Comparison of ENCODE assay signal across 1 cellular context in the genomic region with DNA sequence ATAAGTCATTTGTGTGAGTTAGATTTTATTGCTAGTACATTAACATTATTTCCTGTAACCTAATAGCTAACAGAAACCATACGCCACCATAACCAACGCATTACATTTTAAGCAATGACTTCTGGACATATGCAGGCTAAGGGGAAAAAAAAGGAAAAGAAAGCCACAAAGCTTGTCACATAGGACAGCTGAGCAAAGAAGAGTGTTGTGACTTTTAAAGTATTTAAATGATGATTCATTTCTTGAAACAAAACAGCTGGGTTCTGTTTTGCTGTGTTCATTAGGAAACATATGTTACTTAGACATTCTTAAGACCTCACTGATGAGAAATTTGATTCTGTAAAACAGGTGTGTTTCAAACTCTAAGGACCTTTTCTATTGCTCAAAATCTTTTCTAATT.
TF ChIP-seq lines count a peak whose summit lies in the region.

No MANE protein-coding gene starts in this region.

TF ChIP-seq in GM12878, 131 proteins besides CTCF, POLR2A, EP300 and RAD21 (continued from another document and continues in another):
- TF ChIP-seq, protein P1, sequence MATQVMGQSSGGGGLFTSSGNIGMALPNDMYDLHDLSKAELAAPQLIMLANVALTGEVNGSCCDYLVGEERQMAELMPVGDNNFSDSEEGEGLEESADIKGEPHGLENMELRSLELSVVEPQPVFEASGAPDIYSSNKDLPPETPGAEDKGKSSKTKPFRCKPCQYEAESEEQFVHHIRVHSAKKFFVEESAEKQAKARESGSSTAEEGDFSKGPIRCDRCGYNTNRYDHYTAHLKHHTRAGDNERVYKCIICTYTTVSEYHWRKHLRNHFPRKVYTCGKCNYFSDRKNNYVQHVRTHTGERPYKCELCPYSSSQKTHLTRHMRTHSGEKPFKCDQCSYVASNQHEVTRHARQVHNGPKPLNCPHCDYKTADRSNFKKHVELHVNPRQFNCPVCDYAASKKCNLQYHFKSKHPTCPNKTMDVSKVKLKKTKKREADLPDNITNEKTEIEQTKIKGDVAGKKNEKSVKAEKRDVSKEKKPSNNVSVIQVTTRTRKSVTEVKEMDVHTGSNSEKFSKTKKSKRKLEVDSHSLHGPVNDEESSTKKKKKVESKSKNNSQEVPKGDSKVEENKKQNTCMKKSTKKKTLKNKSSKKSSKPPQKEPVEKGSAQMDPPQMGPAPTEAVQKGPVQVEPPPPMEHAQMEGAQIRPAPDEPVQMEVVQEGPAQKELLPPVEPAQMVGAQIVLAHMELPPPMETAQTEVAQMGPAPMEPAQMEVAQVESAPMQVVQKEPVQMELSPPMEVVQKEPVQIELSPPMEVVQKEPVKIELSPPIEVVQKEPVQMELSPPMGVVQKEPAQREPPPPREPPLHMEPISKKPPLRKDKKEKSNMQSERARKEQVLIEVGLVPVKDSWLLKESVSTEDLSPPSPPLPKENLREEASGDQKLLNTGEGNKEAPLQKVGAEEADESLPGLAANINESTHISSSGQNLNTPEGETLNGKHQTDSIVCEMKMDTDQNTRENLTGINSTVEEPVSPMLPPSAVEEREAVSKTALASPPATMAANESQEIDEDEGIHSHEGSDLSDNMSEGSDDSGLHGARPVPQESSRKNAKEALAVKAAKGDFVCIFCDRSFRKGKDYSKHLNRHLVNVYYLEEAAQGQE (IDR thresholded peaks at IDR 0.05; ENCODE audit: low read depth, low read length), result no peak
- no peak for TF ChIP-seq TARDBP (IDR thresholded peaks at IDR 0.05; ENCODE audit: borderline replicate concordance)
- TF ChIP-seq RELA (IDR thresholded peaks at IDR 0.05; ENCODE audit: borderline replicate concordance, partially characterized antibody), result no peak
- no peak; the same call in 1 of the 2 replicates for TF ChIP-seq DPF2 (IDR thresholded peaks at IDR 0.05)
- TF ChIP-seq MEF2A (IDR thresholded peaks at IDR 0.05; ENCODE audit: insufficient read depth, low read depth, low read length), result no peak
- TF ChIP-seq ZNF384 (IDR thresholded peaks at IDR 0.05; ENCODE audit: borderline replicate concordance, low read depth, low read length), result peak; percentile 65; the same call in 1 of the 2 replicates
- no peak for TF ChIP-seq SRF (IDR thresholded peaks at IDR 0.05; ENCODE audit: low read depth in 2 of 2, low read length in 2 of 2)
- TF ChIP-seq, protein P2, sequence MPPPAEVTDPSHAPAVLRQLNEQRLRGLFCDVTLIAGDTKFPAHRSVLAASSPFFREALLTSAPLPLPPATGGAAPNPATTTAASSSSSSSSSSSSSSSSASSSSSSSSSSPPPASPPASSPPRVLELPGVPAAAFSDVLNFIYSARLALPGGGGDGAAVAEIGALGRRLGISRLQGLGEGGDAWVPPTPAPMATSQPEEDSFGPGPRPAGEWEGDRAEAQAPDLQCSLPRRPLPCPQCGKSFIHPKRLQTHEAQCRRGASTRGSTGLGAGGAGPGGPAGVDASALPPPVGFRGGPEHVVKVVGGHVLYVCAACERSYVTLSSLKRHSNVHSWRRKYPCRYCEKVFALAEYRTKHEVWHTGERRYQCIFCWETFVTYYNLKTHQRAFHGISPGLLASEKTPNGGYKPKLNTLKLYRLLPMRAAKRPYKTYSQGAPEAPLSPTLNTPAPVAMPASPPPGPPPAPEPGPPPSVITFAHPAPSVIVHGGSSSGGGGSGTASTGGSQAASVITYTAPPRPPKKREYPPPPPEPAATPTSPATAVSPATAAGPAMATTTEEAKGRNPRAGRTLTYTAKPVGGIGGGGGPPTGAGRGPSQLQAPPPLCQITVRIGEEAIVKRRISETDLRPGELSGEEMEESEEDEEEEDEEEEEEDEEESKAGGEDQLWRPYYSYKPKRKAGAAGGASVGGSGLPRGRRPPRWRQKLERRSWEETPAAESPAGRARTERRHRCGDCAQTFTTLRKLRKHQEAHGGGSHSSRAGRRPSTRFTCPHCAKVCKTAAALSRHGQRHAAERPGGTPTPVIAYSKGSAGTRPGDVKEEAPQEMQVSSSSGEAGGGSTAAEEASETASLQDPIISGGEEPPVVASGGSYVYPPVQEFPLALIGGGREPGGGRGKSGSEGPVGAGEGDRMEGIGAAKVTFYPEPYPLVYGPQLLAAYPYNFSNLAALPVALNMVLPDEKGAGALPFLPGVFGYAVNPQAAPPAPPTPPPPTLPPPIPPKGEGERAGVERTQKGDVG (CRISPR knock-in tag; IDR thresholded peaks at IDR 0.05), result no peak
- TF ChIP-seq, protein P3, sequence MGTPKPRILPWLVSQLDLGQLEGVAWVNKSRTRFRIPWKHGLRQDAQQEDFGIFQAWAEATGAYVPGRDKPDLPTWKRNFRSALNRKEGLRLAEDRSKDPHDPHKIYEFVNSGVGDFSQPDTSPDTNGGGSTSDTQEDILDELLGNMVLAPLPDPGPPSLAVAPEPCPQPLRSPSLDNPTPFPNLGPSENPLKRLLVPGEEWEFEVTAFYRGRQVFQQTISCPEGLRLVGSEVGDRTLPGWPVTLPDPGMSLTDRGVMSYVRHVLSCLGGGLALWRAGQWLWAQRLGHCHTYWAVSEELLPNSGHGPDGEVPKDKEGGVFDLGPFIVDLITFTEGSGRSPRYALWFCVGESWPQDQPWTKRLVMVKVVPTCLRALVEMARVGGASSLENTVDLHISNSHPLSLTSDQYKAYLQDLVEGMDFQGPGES (IDR thresholded peaks at IDR 0.05), result no peak
- TF ChIP-seq CHD1 (IDR thresholded peaks at IDR 0.05; ENCODE audit: low read depth, low read length), result no peak
- TF ChIP-seq PAX8 (IDR thresholded peaks at IDR 0.05), result no peak
- no peak for TF ChIP-seq HDAC2 (IDR thresholded peaks at IDR 0.05)
- TF ChIP-seq, protein P4, sequence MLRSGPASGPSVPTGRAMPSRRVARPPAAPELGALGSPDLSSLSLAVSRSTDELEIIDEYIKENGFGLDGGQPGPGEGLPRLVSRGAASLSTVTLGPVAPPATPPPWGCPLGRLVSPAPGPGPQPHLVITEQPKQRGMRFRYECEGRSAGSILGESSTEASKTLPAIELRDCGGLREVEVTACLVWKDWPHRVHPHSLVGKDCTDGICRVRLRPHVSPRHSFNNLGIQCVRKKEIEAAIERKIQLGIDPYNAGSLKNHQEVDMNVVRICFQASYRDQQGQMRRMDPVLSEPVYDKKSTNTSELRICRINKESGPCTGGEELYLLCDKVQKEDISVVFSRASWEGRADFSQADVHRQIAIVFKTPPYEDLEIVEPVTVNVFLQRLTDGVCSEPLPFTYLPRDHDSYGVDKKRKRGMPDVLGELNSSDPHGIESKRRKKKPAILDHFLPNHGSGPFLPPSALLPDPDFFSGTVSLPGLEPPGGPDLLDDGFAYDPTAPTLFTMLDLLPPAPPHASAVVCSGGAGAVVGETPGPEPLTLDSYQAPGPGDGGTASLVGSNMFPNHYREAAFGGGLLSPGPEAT (IDR thresholded peaks at IDR 0.05; ENCODE audit: low read depth), result peak; percentile 61; the same call in 1 of the 2 replicates
- TF ChIP-seq WRNIP1 (IDR thresholded peaks at IDR 0.05; ENCODE audit: borderline replicate concordance, low read depth, low read length), result no peak
- no peak for TF ChIP-seq POLR2AphosphoS5 (IDR thresholded peaks at IDR 0.05; ENCODE audit: low read length)
- no peak for TF ChIP-seq KDM1A (IDR thresholded peaks at IDR 0.05; ENCODE audit: borderline replicate concordance)
- no peak for TF ChIP-seq SREBF2 (IDR thresholded peaks at IDR 0.05; ENCODE audit: low read length)
- TF ChIP-seq CBX3 (IDR thresholded peaks at IDR 0.05; ENCODE audit: borderline replicate concordance, low read depth), result no peak
- TF ChIP-seq NR2C2 (IDR thresholded peaks at IDR 0.05; ENCODE audit: borderline replicate concordance, control insufficient read depth, insufficient read length, low read depth), result no peak
- no peak for TF ChIP-seq RB1 (IDR thresholded peaks at IDR 0.05; ENCODE audit: borderline replicate concordance)
- no peak for TF ChIP-seq NFXL1 (IDR thresholded peaks at IDR 0.05; ENCODE audit: borderline replicate concordance)
- TF ChIP-seq EZH2 (IDR thresholded peaks at IDR 0.05; ENCODE audit: borderline replicate concordance, control insufficient read depth, low read depth, low read length), result no peak
- TF ChIP-seq, protein P5, sequence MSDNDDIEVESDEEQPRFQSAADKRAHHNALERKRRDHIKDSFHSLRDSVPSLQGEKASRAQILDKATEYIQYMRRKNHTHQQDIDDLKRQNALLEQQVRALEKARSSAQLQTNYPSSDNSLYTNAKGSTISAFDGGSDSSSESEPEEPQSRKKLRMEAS (IDR thresholded peaks at IDR 0.05; ENCODE audit: low read depth, low read length), result no peak
- TF ChIP-seq KLF5 (IDR thresholded peaks at IDR 0.05; ENCODE audit: partially characterized antibody), result no peak
- TF ChIP-seq TAF1 (IDR thresholded peaks at IDR 0.05; ENCODE audit: borderline replicate concordance, low read depth, low read length), result no peak
- peak; percentile 65 for TF ChIP-seq ATF7 (IDR thresholded peaks at IDR 0.05; ENCODE audit: low read depth)
- TF ChIP-seq CREB1 (IDR thresholded peaks at IDR 0.05; ENCODE audit: low read depth), result peak; percentile 60; the same call in 1 of the 2 replicates
- peak; percentile 79; the same call in 1 of the 2 replicates for TF ChIP-seq TCF3 (IDR thresholded peaks at IDR 0.05; ENCODE audit: borderline replicate concordance, insufficient read depth, low read depth, low read length)
- no peak for TF ChIP-seq MYB (IDR thresholded peaks at IDR 0.05; ENCODE audit: borderline replicate concordance, low read depth, low read length)
- TF ChIP-seq RAD51 (IDR thresholded peaks at IDR 0.05), result 0 out of 2 replicates have a peak, but pooled peaks have one; percentile 24
- TF ChIP-seq GATAD2B (conservative IDR thresholded peaks at IDR 0.05; ENCODE audit: low read depth), result no peak
- TF ChIP-seq RBBP5 (conservative IDR thresholded peaks at IDR 0.05), result no peak
- peak; percentile 90 for TF ChIP-seq RUNX3 (IDR thresholded peaks at IDR 0.05; ENCODE audit: low read length)
- no peak for TF ChIP-seq BMI1 (IDR thresholded peaks at IDR 0.05; ENCODE audit: borderline replicate concordance)
- TF ChIP-seq, protein P6, sequence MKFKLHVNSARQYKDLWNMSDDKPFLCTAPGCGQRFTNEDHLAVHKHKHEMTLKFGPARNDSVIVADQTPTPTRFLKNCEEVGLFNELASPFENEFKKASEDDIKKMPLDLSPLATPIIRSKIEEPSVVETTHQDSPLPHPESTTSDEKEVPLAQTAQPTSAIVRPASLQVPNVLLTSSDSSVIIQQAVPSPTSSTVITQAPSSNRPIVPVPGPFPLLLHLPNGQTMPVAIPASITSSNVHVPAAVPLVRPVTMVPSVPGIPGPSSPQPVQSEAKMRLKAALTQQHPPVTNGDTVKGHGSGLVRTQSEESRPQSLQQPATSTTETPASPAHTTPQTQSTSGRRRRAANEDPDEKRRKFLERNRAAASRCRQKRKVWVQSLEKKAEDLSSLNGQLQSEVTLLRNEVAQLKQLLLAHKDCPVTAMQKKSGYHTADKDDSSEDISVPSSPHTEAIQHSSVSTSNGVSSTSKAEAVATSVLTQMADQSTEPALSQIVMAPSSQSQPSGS (IDR thresholded peaks at IDR 0.05; ENCODE audit: low read length), result peak; percentile 84
- no peak for TF ChIP-seq SREBF1 (IDR thresholded peaks at IDR 0.05; ENCODE audit: low read length)
- peak; percentile 90 for TF ChIP-seq IRF4 (IDR thresholded peaks at IDR 0.05; ENCODE audit: low read depth, low read length)
- no peak for TF ChIP-seq SMAD1 (IDR thresholded peaks at IDR 0.05; ENCODE audit: low read depth, partially characterized antibody)
- no peak for TF ChIP-seq ZNF274 (IDR thresholded peaks at IDR 0.05; ENCODE audit: insufficient read depth, insufficient read length)
- TF ChIP-seq NR2F1 (conservative IDR thresholded peaks at IDR 0.05), result no peak
- no peak for TF ChIP-seq MXI1 (IDR thresholded peaks at IDR 0.05; ENCODE audit: low read depth, low read length)
- TF ChIP-seq SMARCA5 (IDR thresholded peaks at IDR 0.05), result no peak
- TF ChIP-seq CBX5 (IDR thresholded peaks at IDR 0.05; ENCODE audit: low read depth), result no peak
- TF ChIP-seq SMAD5 (IDR thresholded peaks at IDR 0.05; ENCODE audit: low read depth), result no peak
- no peak for TF ChIP-seq YBX1 (IDR thresholded peaks at IDR 0.05)
- TF ChIP-seq, protein P7, sequence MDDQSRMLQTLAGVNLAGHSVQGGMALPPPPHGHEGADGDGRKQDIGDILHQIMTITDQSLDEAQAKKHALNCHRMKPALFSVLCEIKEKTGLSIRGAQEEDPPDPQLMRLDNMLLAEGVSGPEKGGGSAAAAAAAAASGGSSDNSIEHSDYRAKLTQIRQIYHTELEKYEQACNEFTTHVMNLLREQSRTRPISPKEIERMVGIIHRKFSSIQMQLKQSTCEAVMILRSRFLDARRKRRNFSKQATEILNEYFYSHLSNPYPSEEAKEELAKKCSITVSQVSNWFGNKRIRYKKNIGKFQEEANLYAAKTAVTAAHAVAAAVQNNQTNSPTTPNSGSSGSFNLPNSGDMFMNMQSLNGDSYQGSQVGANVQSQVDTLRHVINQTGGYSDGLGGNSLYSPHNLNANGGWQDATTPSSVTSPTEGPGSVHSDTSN (IDR thresholded peaks at IDR 0.05; ENCODE audit: insufficient replicate concordance, low read depth, low read length), result peak; percentile 34
- TF ChIP-seq CHD2 (IDR thresholded peaks at IDR 0.05; ENCODE audit: borderline replicate concordance, low read depth, low read length), result no peak
- peak; percentile 82 for TF ChIP-seq JUND (IDR thresholded peaks at IDR 0.05; ENCODE audit: low read depth, low read length)
- TF ChIP-seq CBFB (IDR thresholded peaks at IDR 0.05; ENCODE audit: low read depth), result no peak
- TF ChIP-seq LARP7 (IDR thresholded peaks at IDR 0.05), result no peak
- TF ChIP-seq, protein P8, sequence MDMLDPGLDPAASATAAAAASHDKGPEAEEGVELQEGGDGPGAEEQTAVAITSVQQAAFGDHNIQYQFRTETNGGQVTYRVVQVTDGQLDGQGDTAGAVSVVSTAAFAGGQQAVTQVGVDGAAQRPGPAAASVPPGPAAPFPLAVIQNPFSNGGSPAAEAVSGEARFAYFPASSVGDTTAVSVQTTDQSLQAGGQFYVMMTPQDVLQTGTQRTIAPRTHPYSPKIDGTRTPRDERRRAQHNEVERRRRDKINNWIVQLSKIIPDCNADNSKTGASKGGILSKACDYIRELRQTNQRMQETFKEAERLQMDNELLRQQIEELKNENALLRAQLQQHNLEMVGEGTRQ (IDR thresholded peaks at IDR 0.05; ENCODE audit: borderline replicate concordance, low read depth, low read length), result no peak
- TF ChIP-seq FOXK2 (IDR thresholded peaks at IDR 0.05), result no peak
- TF ChIP-seq EGR1 (IDR thresholded peaks at IDR 0.05; ENCODE audit: borderline replicate concordance in 1 of 2, low read depth in 2 of 2, low read length in 2 of 2), result no peak
- TF ChIP-seq, protein P9, sequence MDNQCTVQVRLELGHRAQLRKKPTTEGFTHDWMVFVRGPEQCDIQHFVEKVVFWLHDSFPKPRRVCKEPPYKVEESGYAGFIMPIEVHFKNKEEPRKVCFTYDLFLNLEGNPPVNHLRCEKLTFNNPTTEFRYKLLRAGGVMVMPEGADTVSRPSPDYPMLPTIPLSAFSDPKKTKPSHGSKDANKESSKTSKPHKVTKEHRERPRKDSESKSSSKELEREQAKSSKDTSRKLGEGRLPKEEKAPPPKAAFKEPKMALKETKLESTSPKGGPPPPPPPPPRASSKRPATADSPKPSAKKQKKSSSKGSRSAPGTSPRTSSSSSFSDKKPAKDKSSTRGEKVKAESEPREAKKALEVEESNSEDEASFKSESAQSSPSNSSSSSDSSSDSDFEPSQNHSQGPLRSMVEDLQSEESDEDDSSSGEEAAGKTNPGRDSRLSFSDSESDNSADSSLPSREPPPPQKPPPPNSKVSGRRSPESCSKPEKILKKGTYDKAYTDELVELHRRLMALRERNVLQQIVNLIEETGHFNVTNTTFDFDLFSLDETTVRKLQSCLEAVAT (IDR thresholded peaks at IDR 0.05), result no peak
- TF ChIP-seq EED (IDR thresholded peaks at IDR 0.05; ENCODE audit: low read depth), result no peak
- TF ChIP-seq SIN3A (IDR thresholded peaks at IDR 0.05; ENCODE audit: low read depth, low read length), result peak; percentile 85
- TF ChIP-seq SIX5 (IDR thresholded peaks at IDR 0.05; ENCODE audit: low read depth, low read length, severe bottlenecking), result no peak
- no peak for TF ChIP-seq SP1 (IDR thresholded peaks at IDR 0.05; ENCODE audit: low read depth, low read length)
- no peak for TF ChIP-seq PAX5 (IDR thresholded peaks at IDR 0.05; ENCODE audit: borderline replicate concordance, low read depth, low read length)
